Comparison of ENCODE assay signal across 9 cellular contexts in the genomic region with DNA sequence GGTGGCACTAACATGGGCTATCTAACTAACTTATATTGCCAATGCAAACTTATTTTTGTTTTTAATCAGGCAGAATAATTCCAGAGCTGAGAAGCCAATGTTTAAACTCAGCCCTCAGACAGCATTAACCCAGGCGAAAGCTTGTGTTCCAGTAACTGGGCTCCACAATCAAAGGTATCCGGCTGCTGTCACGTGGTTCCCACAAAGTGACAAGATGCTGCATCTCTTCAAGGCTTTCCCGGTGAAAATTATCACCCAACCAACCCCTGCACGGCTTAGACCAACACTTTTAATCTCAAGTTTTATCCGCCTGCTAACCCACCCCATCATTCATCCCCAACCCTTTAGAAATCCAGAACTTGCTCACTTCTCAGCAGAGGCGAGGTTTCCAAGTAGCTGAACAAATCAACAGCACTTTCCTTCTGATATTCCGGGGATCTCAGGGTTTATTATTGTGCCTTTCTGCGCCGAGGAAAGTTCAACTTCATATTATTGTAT. TPM values are rescaled to one million over a fixed set of nuclear protein-coding genes. Genes with fewer than 3 reads are reported as not detected.
DNase-seq lines count a peak whose midpoint lies in the region; TF ChIP-seq lines count a peak whose summit lies in the region.
"Had no signal": no experiment of that assay in that cellular context is flagged by ENCODE, and none has a peak within 500 bp of the region (broad histone marks: within the 10 kb centered on the region; RNA-seq: fewer than 3 reads in every experiment).

No MANE protein-coding gene starts in this region.

- no peaks in the 10 kb centered on the region for H3K9me3 Mint-ChIP-seq in neural crest cell

- peak; percentile 24 for DNase-seq in NCI-H1694 treated with DMSO at 0.1 percent for 48 hours (lab: John Stamatoyannopoulos, UW)
- DNase-seq in NCI-H1694 (lab: John Stamatoyannopoulos, UW) = no peak
- peak; percentile 39 for DNase-seq in NCI-H2171 treated with DMSO at 0.1 percent for 48 hours (lab: John Stamatoyannopoulos, UW)
- DNase-seq in cerebellum (ENCODE audit: low spot score) = peak; percentile 39
- DNase-seq in neural crest cell (ENCODE audit: low read depth, low spot score) = peak; percentile 27
- no peak for DNase-seq in epidermal melanocyte (ENCODE audit: insufficient read length, low spot score)
- DNase-seq in GOT3 (lab: John Stamatoyannopoulos, UW) = no peak
- no peak for DNase-seq in activated CD8-positive, alpha-beta memory T cell treated with anti-CD3 and anti-CD28 coated beads, Interleukin-2, amount 50 U/mL, for 4 hours
- DNase-seq: foreskin keratinocyte had no signal

- peaks cover 52% of the 10 kb centered on the region for H3K4me1 Mint-ChIP-seq in neural crest cell

- peak overlapping the region; percentile 99 for H3K27ac Mint-ChIP-seq in neural crest cell (ENCODE audit: unreplicated experiment)

- H3K36me3 Mint-ChIP-seq in neural crest cell (ENCODE audit: low read depth) = peaks cover 7% of the 10 kb centered on the region

- H3K27me3 Mint-ChIP-seq in neural crest cell (ENCODE audit: low read depth) = peaks cover 6% of the 10 kb centered on the region

- peak overlapping the region; percentile 92 for H3K4me3 Mint-ChIP-seq in neural crest cell

- no peak for TF ChIP-seq CTCF in neural crest cell (conservative IDR thresholded peaks at IDR 0.05)

RNA-seq across cellular contexts. Expression of a gene that starts 58.7 kb away (rescaled TPM):
- total RNA-seq in cerebellum (not detected), neural crest cell (0.82 TPM in 1 of 2 replicates, not detected in the other)

RNA-seq across cellular contexts. Expression of a gene that starts 59.1 kb away (rescaled TPM):
- 74.0 TPM for total RNA-seq in cerebellum
- total RNA-seq in neural crest cell = 39.1 and 40.7 TPM in 2 replicates
- total RNA-seq: foreskin keratinocyte had no signal

Comparison
In these comparisons a context has a peak if more than half of its experiments do, and no peak if none do; other contexts are left out.
1. DNase-seq: peak in NCI-H1694 treated with DMSO at 0.1 percent for 48 hours (single experiment), NCI-H2171 treated with DMSO at 0.1 percent for 48 hours (single experiment), cerebellum (single experiment) and neural crest cell (single experiment); none in NCI-H1694 (single experiment), epidermal melanocyte (single experiment), GOT3 (single experiment) and activated CD8-positive, alpha-beta memory T cell treated with anti-CD3 and anti-CD28 coated beads, Interleukin-2, amount 50 U/mL, for 4 hours (single experiment).